ENCODE assay signal across 19 cellular contexts in the genomic region with DNA sequence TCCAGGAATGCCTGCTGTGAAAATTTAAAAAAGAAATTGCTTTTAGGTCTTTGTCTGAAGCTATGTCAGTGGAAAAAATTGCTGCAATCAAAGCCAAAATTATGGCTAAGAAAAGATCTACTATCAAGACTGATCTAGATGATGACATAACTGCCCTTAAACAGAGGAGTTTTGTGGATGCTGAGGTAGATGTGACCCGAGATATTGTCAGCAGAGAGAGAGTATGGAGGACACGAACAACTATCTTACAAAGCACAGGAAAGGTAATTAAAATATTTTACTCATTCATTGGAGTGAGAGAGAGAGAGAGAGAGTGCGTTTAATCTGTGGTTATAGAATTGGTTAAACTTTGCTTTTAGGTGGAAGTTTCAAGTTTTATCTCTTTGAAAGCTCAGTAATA. TPM values are rescaled to one million over a fixed set of nuclear protein-coding genes. Genes with fewer than 3 reads are reported as not detected.
DNase-seq lines count a peak whose midpoint lies in the region; ATAC-seq lines count a peak whose summit lies in the region.
"Had no signal": no experiment of that assay in that cellular context is flagged by ENCODE, and none has a peak within 500 bp of the region (broad histone marks: within the 10 kb centered on the region; RNA-seq: fewer than 3 reads in every experiment).

No MANE protein-coding gene starts in this region.

- no peaks in the 10 kb centered on the region for H3K9me3 Mint-ChIP-seq in activated CD4-positive, alpha-beta T cell treated with anti-CD3 and anti-CD28 coated beads for 36 hours (ENCODE audit: low read depth)
- no peaks in the 10 kb centered on the region for H3K9me3 Mint-ChIP-seq in activated CD8-positive, alpha-beta T cell treated with anti-CD3 and anti-CD28 coated beads, Interleukin-2, amount 10 ng/mL, durations not matched to agents 7 days and 5 days (ENCODE audit: insufficient read depth)
- H3K9me3 Mint-ChIP-seq in naive thymus-derived CD8-positive, alpha-beta T cell: no peaks in the 10 kb centered on the region
- H3K9me3 Mint-ChIP-seq: endodermal cell, nephron had no signal

- peaks cover 87% of the 10 kb centered on the region for H3K79me2 ChIP-seq in Karpas-422 (ENCODE audit: low read length)

- peaks cover 47% of the 10 kb centered on the region for H3K36me3 Mint-ChIP-seq in activated CD4-positive, alpha-beta T cell treated with anti-CD3 and anti-CD28 coated beads for 36 hours (ENCODE audit: low read depth)
- peaks cover 57% of the 10 kb centered on the region for H3K36me3 Mint-ChIP-seq in activated CD8-positive, alpha-beta T cell treated with anti-CD3 and anti-CD28 coated beads, Interleukin-2, amount 10 ng/mL, durations not matched to agents 7 days and 5 days (ENCODE audit: low read depth)
- H3K36me3 Mint-ChIP-seq in naive thymus-derived CD8-positive, alpha-beta T cell: peaks cover 10 to 85% (median 27%) of the 10 kb centered on the region in 3 donors

- no peaks in the 10 kb centered on the region for H3K9me3 ChIP-seq in Karpas-422 (ENCODE audit: low read length)
- H3K9me3 ChIP-seq: ascending aorta, thoracic aorta had no signal

- no peaks in the 10 kb centered on the region for H3K9me2 ChIP-seq in Karpas-422 (replicated peaks; ENCODE audit: insufficient read depth, low read length)

- H3K4me3 Mint-ChIP-seq in activated CD4-positive, alpha-beta T cell treated with anti-CD3 and anti-CD28 coated beads for 36 hours: no peak overlapping the region
- no peak overlapping the region for H3K4me3 Mint-ChIP-seq in activated CD8-positive, alpha-beta T cell treated with anti-CD3 and anti-CD28 coated beads, Interleukin-2, amount 10 ng/mL, durations not matched to agents 7 days and 5 days
- no peak overlapping the region for H3K4me3 Mint-ChIP-seq in naive thymus-derived CD8-positive, alpha-beta T cell
- H3K4me3 Mint-ChIP-seq: endodermal cell, nephron had no signal

- peaks cover 19% of the 10 kb centered on the region for H3K4me1 Mint-ChIP-seq in activated CD4-positive, alpha-beta T cell treated with anti-CD3 and anti-CD28 coated beads for 36 hours
- H3K4me1 Mint-ChIP-seq in activated CD8-positive, alpha-beta T cell treated with anti-CD3 and anti-CD28 coated beads, Interleukin-2, amount 10 ng/mL, durations not matched to agents 7 days and 5 days (ENCODE audit: low read depth): peaks cover 9% of the 10 kb centered on the region
- peaks cover 5 to 32% (median 21%) of the 10 kb centered on the region in 4 donors for H3K4me1 Mint-ChIP-seq in naive thymus-derived CD8-positive, alpha-beta T cell
- H3K4me1 Mint-ChIP-seq: endodermal cell, nephron had no signal

- H3K27ac Mint-ChIP-seq in activated CD4-positive, alpha-beta T cell treated with anti-CD3 and anti-CD28 coated beads for 36 hours: peak overlapping the region; percentile 55
- no peak overlapping the region for H3K27ac Mint-ChIP-seq in activated CD8-positive, alpha-beta T cell treated with anti-CD3 and anti-CD28 coated beads, Interleukin-2, amount 10 ng/mL, durations not matched to agents 7 days and 5 days
- peak overlapping the region in 7 of 10 donors; percentile 5 to 69 (median 42) for H3K27ac Mint-ChIP-seq in naive thymus-derived CD8-positive, alpha-beta T cell
- H3K27ac Mint-ChIP-seq: endodermal cell, nephron had no signal

- POLR2A ChIA-PET in activated CD4-positive, alpha-beta T cell treated with anti-CD3 and anti-CD28 coated beads for 36 hours (lab: Charles Lee): interaction anchor here (0.7 kb wide), 1 partner anchor 49 kb away, joined by 5 read pairs; no protein-coding TSS in a partner anchor
- POLR2A ChIA-PET in activated CD8-positive, alpha-beta T cell treated with anti-CD3 and anti-CD28 coated beads, Interleukin-2, amount 10 ng/mL, durations not matched to agents 7 days and 5 days (lab: Charles Lee): no interaction called here
- POLR2A ChIA-PET in naive thymus-derived CD8-positive, alpha-beta T cell (lab: Charles Lee): no interaction called here

- H3K27me3 ChIP-seq in Karpas-422 (ENCODE audit: low read length): no peaks in the 10 kb centered on the region
- H3K27me3 ChIP-seq: ascending aorta had no signal

- no peaks in the 10 kb centered on the region for H3K27me3 Mint-ChIP-seq in activated CD4-positive, alpha-beta T cell treated with anti-CD3 and anti-CD28 coated beads for 36 hours
- H3K27me3 Mint-ChIP-seq in activated CD8-positive, alpha-beta T cell treated with anti-CD3 and anti-CD28 coated beads, Interleukin-2, amount 10 ng/mL, durations not matched to agents 7 days and 5 days (ENCODE audit: low read depth): no peaks in the 10 kb centered on the region
- H3K27me3 Mint-ChIP-seq in naive thymus-derived CD8-positive, alpha-beta T cell: no peaks in the 10 kb centered on the region

- DNase-seq in activated CD4-positive, alpha-beta T cell treated with anti-CD3 and anti-CD28 coated beads for 36 hours: no peak
- DNase-seq in activated CD4-positive, alpha-beta T cell treated with anti-CD3 and anti-CD28 coated beads for 1 hour: no peak
- peak; percentile 23 for DNase-seq in GF-D8 (lab: John Stamatoyannopoulos, UW)
- DNase-seq in activated CD8-positive, alpha-beta T cell treated with anti-CD3 and anti-CD28 coated beads, Interleukin-2, amount 10 ng/mL, durations not matched to agents 7 days and 5 days: no peak
- DNase-seq in naive thymus-derived CD8-positive, alpha-beta T cell: no peak
- DNase-seq in NCI-H1105 treated with DMSO at 0.1 percent for 48 hours (lab: John Stamatoyannopoulos, UW): no peak
- DNase-seq in Karpas-422: no peak
- DNase-seq: DMS 273 treated with DMSO at 0.1 percent for 48 hours, endodermal cell, NCI-H1105, NCI-H69, SHP77 treated with DMSO at 0.1 percent for 48 hours, T1000 had no signal

- no peak overlapping the region for H3K27ac ChIP-seq in Karpas-422 (ENCODE audit: low read length)
- H3K27ac ChIP-seq: ascending aorta, KMS-11, thoracic aorta had no signal

- peaks cover 52% of the 10 kb centered on the region for H3K36me3 ChIP-seq in Karpas-422 (ENCODE audit: insufficient read depth, low read length)

- H3K4me3 ChIP-seq in Karpas-422 (ENCODE audit: low read length): no peak overlapping the region
- H3K4me3 ChIP-seq: ascending aorta, thoracic aorta had no signal

- H2AFZ ChIP-seq in Karpas-422 (ENCODE audit: low read length): no peak overlapping the region

- CTCF ChIA-PET in activated CD4-positive, alpha-beta T cell treated with anti-CD3 and anti-CD28 coated beads for 36 hours (lab: Charles Lee): interaction anchor here (0.8 kb wide), 1 partner anchor 64 kb away, joined by 3 read pairs; no protein-coding TSS in a partner anchor
- CTCF ChIA-PET in activated CD8-positive, alpha-beta T cell treated with anti-CD3 and anti-CD28 coated beads, Interleukin-2, amount 10 ng/mL, durations not matched to agents 7 days and 5 days (lab: Charles Lee): interaction anchor here (1.4 kb wide), 1 partner anchor 38 kb away, joined by 4 read pairs; no protein-coding TSS in a partner anchor

- no peak overlapping the region for H3K9ac ChIP-seq in Karpas-422 (ENCODE audit: low read length)
- H3K9ac ChIP-seq: KMS-11 had no signal

- intact Hi-C loops in activated CD4-positive, alpha-beta T cell treated with anti-CD3 and anti-CD28 coated beads for 36 hours (cut with DNase I, micrococcal nuclease): no loop called here

- H4K20me1 ChIP-seq in Karpas-422 (ENCODE audit: insufficient read depth, low read depth, low read length): no peaks in the 10 kb centered on the region

- H3K4me1 ChIP-seq in Karpas-422 (ENCODE audit: low read length): peaks cover 17% of the 10 kb centered on the region

- H3K4me2 ChIP-seq in Karpas-422 (ENCODE audit: low read depth, low read length, poor library complexity, severe bottlenecking): no peak overlapping the region
- H3K4me2 ChIP-seq: KMS-11 had no signal

- ATAC-seq in activated CD4-positive, alpha-beta T cell treated with anti-CD3 and anti-CD28 coated beads for 36 hours: peak; percentile 55
- peak; percentile 74 for ATAC-seq in activated CD8-positive, alpha-beta T cell treated with anti-CD3 and anti-CD28 coated beads, Interleukin-2, amount 10 ng/mL, durations not matched to agents 7 days and 5 days
- ATAC-seq in naive thymus-derived CD8-positive, alpha-beta T cell: no peak
- no peak for ATAC-seq in HG03095 (IDR thresholded peaks at IDR 0.05; ENCODE audit: unreplicated experiment)

RNA-seq across cellular contexts. Expression of a gene that starts 20.0 kb away (rescaled TPM):
- 10 to 100 TPM; 40.8 to 52.4 TPM for total RNA-seq in activated CD4-positive, alpha-beta T cell treated with anti-CD3 and anti-CD28 coated beads for 36 hours
- total RNA-seq in activated CD8-positive, alpha-beta T cell treated with anti-CD3 and anti-CD28 coated beads, Interleukin-2, amount 10 ng/mL, durations not matched to agents 7 days and 5 days: 10 to 100 TPM; 51.8 to 53.8 TPM
- 10 to 100 TPM; 63.4 to 63.5 TPM for total RNA-seq in naive thymus-derived CD8-positive, alpha-beta T cell
- polyA plus RNA-seq in naive thymus-derived CD8-positive, alpha-beta T cell: 10 to 100 TPM; 50.5 to 67.0 (median 55.0) TPM
- total RNA-seq in Karpas-422 (2014; rRNA removed; shearing (Covaris generic); ENCODE audit: low replicate concordance): 21.1 and 37.9 TPM in 2 replicates

RNA-seq across cellular contexts. Expression of a gene that starts 36.6 kb away (rescaled TPM):
- total RNA-seq in activated CD4-positive, alpha-beta T cell treated with anti-CD3 and anti-CD28 coated beads for 36 hours: 10 to 100 TPM; 29.8 to 30.2 TPM
- total RNA-seq in activated CD8-positive, alpha-beta T cell treated with anti-CD3 and anti-CD28 coated beads, Interleukin-2, amount 10 ng/mL, durations not matched to agents 7 days and 5 days: 10 to 100 TPM; 18.7 to 21.8 TPM
- 10 to 100 TPM; 14.7 to 15.9 TPM for total RNA-seq in naive thymus-derived CD8-positive, alpha-beta T cell
- 10 to 100 TPM in 1 of 3 donors, 1 to 10 TPM in 2; 7.0 to 12.8 (median 9.4) TPM for polyA plus RNA-seq in naive thymus-derived CD8-positive, alpha-beta T cell
- total RNA-seq in Karpas-422 (2014; rRNA removed; shearing (Covaris generic); ENCODE audit: low replicate concordance): 13.3 and 30.9 TPM in 2 replicates

RNA-seq across cellular contexts. Expression of a gene that starts 44.6 kb away (rescaled TPM):
- not detected for total RNA-seq in activated CD4-positive, alpha-beta T cell treated with anti-CD3 and anti-CD28 coated beads for 36 hours
- under 1 TPM; 0.63 to 0.94 TPM for total RNA-seq in activated CD8-positive, alpha-beta T cell treated with anti-CD3 and anti-CD28 coated beads, Interleukin-2, amount 10 ng/mL, durations not matched to agents 7 days and 5 days
- total RNA-seq in naive thymus-derived CD8-positive, alpha-beta T cell: under 1 TPM; 0.62 to 0.93 TPM
- polyA plus RNA-seq in naive thymus-derived CD8-positive, alpha-beta T cell: under 1 TPM in 1 of 3 donors, not detected in 2; 0.07 TPM
- total RNA-seq in Karpas-422 (2014; rRNA removed; shearing (Covaris generic); ENCODE audit: low replicate concordance): not detected in 2 replicates
- total RNA-seq: ascending aorta, endodermal cell, OCI-LY7 had no signal

Comparison
In these comparisons a context has a peak if more than half of its experiments do, and no peak if none do; other contexts are left out.
1. ATAC-seq: peak in activated CD4-positive, alpha-beta T cell treated with anti-CD3 and anti-CD28 coated beads for 36 hours (single experiment) and activated CD8-positive, alpha-beta T cell treated with anti-CD3 and anti-CD28 coated beads, Interleukin-2, amount 10 ng/mL, durations not matched to agents 7 days and 5 days (single experiment); none in naive thymus-derived CD8-positive, alpha-beta T cell (0 of 2) and HG03095 (single experiment).